ENCODE assay signal across 28 cellular contexts in the genomic region with DNA sequence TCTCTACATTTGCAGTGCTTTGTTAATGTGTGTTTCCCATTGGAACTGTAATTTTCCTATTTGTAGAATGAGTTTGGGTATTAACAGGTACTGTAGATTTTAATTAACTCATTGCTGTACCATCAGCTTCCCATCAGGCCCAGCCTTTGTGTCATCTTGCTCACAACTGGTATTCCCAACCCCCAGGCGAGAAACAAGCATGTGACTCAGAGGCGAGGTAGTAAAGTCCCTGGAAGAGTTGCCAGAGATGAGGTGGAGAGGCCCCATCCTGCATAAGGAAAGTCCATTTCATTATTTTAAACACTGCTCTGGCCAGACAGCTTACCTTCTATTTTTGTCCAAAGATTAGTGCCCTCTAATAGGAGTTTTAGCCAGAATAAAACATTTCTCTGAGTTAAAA. TPM values are rescaled to one million over a fixed set of nuclear protein-coding genes. Genes with fewer than 3 reads are reported as not detected.
DNase-seq lines count a peak whose midpoint lies in the region; ATAC-seq, FAIRE-seq and TF ChIP-seq lines count a peak whose summit lies in the region.
"Had no signal": no experiment of that assay in that cellular context is flagged by ENCODE, and none has a peak within 500 bp of the region (broad histone marks: within the 10 kb centered on the region; RNA-seq: fewer than 3 reads in every experiment).

No MANE protein-coding gene starts in this region.

- H3K36me3 ChIP-seq in esophagus muscularis mucosa (no peaks in the 10 kb centered on the region), keratinocyte (ENCODE audit: control insufficient read depth in 2 of 2, extremely low read depth in 1 of 2, insufficient read depth in 2 of 2, low read length in 2 of 2) (no peaks in the 10 kb centered on the region), gastrocnemius medialis (no peaks in the 10 kb centered on the region)
- H3K36me3 ChIP-seq: BLaER1 treated with 17β-estradiol and CSF1 and Interleukin-3, amounts not matched to agents 10 nM and 100 nM; HAP-1; SJCRH30 had no signal

- WGBS in esophagus muscularis mucosa, result 54% methylated on average over 2 of the region's 2 CpGs

- peak; percentile 70 to 76 for ATAC-seq in gastrocnemius medialis
- ATAC-seq in GM21515 (IDR thresholded peaks at IDR 0.05; ENCODE audit: unreplicated experiment), result no peak
- ATAC-seq in Right ventricle myocardium inferior, result no peak
- no peak for ATAC-seq in HG02610 (IDR thresholded peaks at IDR 0.05; ENCODE audit: unreplicated experiment)
- ATAC-seq: A549, PC-3 had no signal

- H3K79me2 ChIP-seq in keratinocyte (ENCODE audit: control insufficient read depth, insufficient read depth, low read length), result no peaks in the 10 kb centered on the region

- no peak overlapping the region for H3K27ac ChIP-seq in esophagus muscularis mucosa (replicated peaks in 1 of 4)
- H3K27ac ChIP-seq in keratinocyte (ENCODE audit: control insufficient read depth, insufficient read depth, low read length), result no peak overlapping the region
- H3K27ac ChIP-seq in gastrocnemius medialis, result peak overlapping the region; percentile 79 to 94 (median 89)
- H3K27ac ChIP-seq: A549; BLaER1 treated with 17β-estradiol and CSF1 and Interleukin-3, amounts not matched to agents 10 nM and 100 nM; SJCRH30 had no signal

- intact Hi-C loops in esophagus muscularis mucosa (cut with DNase I) (no loop called here), gastrocnemius medialis (cut with DNase I; ENCODE audit: low total_unique reads) (no loop called here), Right ventricle myocardium inferior (cut with DNase I) (no loop called here)

- H3K9me3 ChIP-seq in esophagus muscularis mucosa (no peaks in the 10 kb centered on the region), keratinocyte (ENCODE audit: control insufficient read depth, low read depth, low read length) (no peaks in the 10 kb centered on the region), gastrocnemius medialis (no peaks in the 10 kb centered on the region)
- H3K9me3 ChIP-seq: A549, Caco-2, SJCRH30 had no signal

- H3K4me1 ChIP-seq in esophagus muscularis mucosa (peaks cover 0 to 27% (median 15%) of the 10 kb centered on the region in 4 donors), keratinocyte (ENCODE audit: control insufficient read depth, extremely low read depth, insufficient read depth, low read length) (no peaks in the 10 kb centered on the region), gastrocnemius medialis (peaks cover 71 to 79% of the 10 kb centered on the region in 2 donors)
- H3K4me1 ChIP-seq: A549; BLaER1 treated with 17β-estradiol and CSF1 and Interleukin-3, amounts not matched to agents 10 nM and 100 nM; Caco-2; HAP-1 had no signal

- no peak for TF ChIP-seq POLR2A in esophagus muscularis mucosa (IDR thresholded peaks at IDR 0.05; ENCODE audit: low read depth)
- TF ChIP-seq POLR2A in gastrocnemius medialis (IDR thresholded peaks at IDR 0.05), result no peak

- H2AFZ ChIP-seq in keratinocyte (ENCODE audit: control insufficient read depth, low read length), result no peak overlapping the region

- H3K4me2 ChIP-seq in keratinocyte (ENCODE audit: control insufficient read depth, extremely low read depth, insufficient read depth, low read depth, low read length), result no peak overlapping the region
- H3K4me2 ChIP-seq: A549; BLaER1 treated with 17β-estradiol and CSF1 and Interleukin-3, amounts not matched to agents 10 nM and 100 nM had no signal

- H3K27me3 ChIP-seq in esophagus muscularis mucosa (no peaks in the 10 kb centered on the region), keratinocyte (ENCODE audit: control insufficient read depth, extremely low read depth, insufficient read depth, low read length) (no peaks in the 10 kb centered on the region), gastrocnemius medialis (no peaks in the 10 kb centered on the region)
- H3K27me3 ChIP-seq: BLaER1 treated with 17β-estradiol and CSF1 and Interleukin-3, amounts not matched to agents 10 nM and 100 nM; SJCRH30 had no signal

- DNase-seq in M059J (ENCODE audit: low read depth) (peak; percentile 2), esophagus muscularis mucosa (ENCODE audit: extremely low spot score) (peak; percentile 62), keratinocyte (ENCODE audit: low read depth, low spot score) (no peak), gastrocnemius medialis (peak; percentile 41 to 54), Right ventricle myocardium inferior (ENCODE audit: missing footprints) (no peak), H4 (ENCODE audit: low spot score) (no peak)
- DNase-seq: AML-193; Caco-2; CD4-positive, alpha-beta memory T cell; EL; GF-D8; HFFc6; MV-4-11; NCI-H1105; NCI-H146; NCI-H1930; NCI-H2107; NCI-H748 treated with DMSO at 0.1 percent for 48 hours; NK-92 treated with Interleukin-12 subunit alpha and Interleukin-12 subunit beta, amount 100 ng/mL, for 24 hours; PC-3; SJCRH30 had no signal

- no peaks in the 10 kb centered on the region for H3K9me1 ChIP-seq in keratinocyte (ENCODE audit: control insufficient read depth, extremely low read depth, insufficient read depth, low read length)

- H3K4me3 ChIP-seq in esophagus muscularis mucosa (no peak overlapping the region), keratinocyte (ENCODE audit: control insufficient read depth in 2 of 3, extremely low read depth in 1 of 3, insufficient read depth in 2 of 3, low read depth in 1 of 3, low read length in 3 of 3) (no peak overlapping the region), gastrocnemius medialis (no peak overlapping the region)
- H3K4me3 ChIP-seq: A549; BLaER1 treated with 17β-estradiol and CSF1 and Interleukin-3, amounts not matched to agents 10 nM and 100 nM; HAP-1; SJCRH30 had no signal

- in situ Hi-C loops in gastrocnemius medialis (cut with MboI; ENCODE audit: low sequenced_read_pairs in 4 of 4), result no loop called here

- no peak for TF ChIP-seq EP300 in esophagus muscularis mucosa (IDR thresholded peaks at IDR 0.05)

- dilution Hi-C loops in keratinocyte (cut with MboI; ENCODE audit: extremely low pct_ligation_motif_present, low sequenced_read_pairs), result no loop called here

- H4K20me1 ChIP-seq in keratinocyte (ENCODE audit: control insufficient read depth, extremely low read depth, insufficient read depth, low read length), result no peaks in the 10 kb centered on the region
- H4K20me1 ChIP-seq: BLaER1 treated with 17β-estradiol and CSF1 and Interleukin-3, amounts not matched to agents 10 nM and 100 nM had no signal

- peak; percentile 44 for FAIRE-seq in keratinocyte (lab: Jason Lieb, UNC)
- FAIRE-seq: A549, GM12892 had no signal

- no peak overlapping the region for H3K9ac ChIP-seq in keratinocyte (ENCODE audit: control insufficient read depth, extremely low read depth, insufficient read depth, low read length)
- H3K9ac ChIP-seq: BLaER1 treated with 17β-estradiol and CSF1 and Interleukin-3, amounts not matched to agents 10 nM and 100 nM had no signal

- TF ChIP-seq CTCF in esophagus muscularis mucosa (IDR thresholded peaks at IDR 0.05) (no peak), keratinocyte (optimal IDR thresholded peaks at IDR 0.05 in 1 of 3, IDR thresholded peaks at IDR 0.05 in 1 of 3, conservative IDR thresholded peaks at IDR 0.05 in 1 of 3; ENCODE audit: extremely low read depth in 1 of 3, insufficient read depth in 2 of 3, low read length in 3 of 3) (no peak), gastrocnemius medialis (IDR thresholded peaks at IDR 0.05 in 4 of 5, conservative IDR thresholded peaks at IDR 0.05 in 1 of 5) (no peak)

RNA-seq across cellular contexts. Expression of a gene that starts 29.9 kb away (rescaled TPM):
- not detected in 2 replicates for total RNA-seq in M059J (2014; rRNA removed; shearing (Covaris generic))
- total RNA-seq in esophagus muscularis mucosa, result 1 to 10 TPM; 4.8 to 9.1 (median 5.7) TPM
- polyA plus RNA-seq in keratinocyte, result 0.01 to 0.13 TPM in 2 of 3 replicates, not detected in the other
- not detected for polyA plus RNA-seq in keratinocyte (2011; ENCODE audit: low read depth)
- 0.07 and 0.32 TPM in 2 replicates for polyA plus RNA-seq in keratinocyte (2011; cell fraction: cytosol; rRNA removed)
- 0.11 TPM in 1 of 2 replicates, not detected in the other for polyA plus RNA-seq in keratinocyte (2011; cell fraction: nucleus; rRNA removed)
- not detected in 2 replicates for polyA plus RNA-seq in keratinocyte (2012; ENCODE audit: low replicate concordance)
- polyA minus RNA-seq in keratinocyte, result 0.03 TPM in 1 of 3 replicates, not detected in the others
- polyA minus RNA-seq in keratinocyte (2011; cell fraction: cytosol; rRNA and poly(A)+ RNA removed), result not detected
- not detected in 2 replicates for polyA minus RNA-seq in keratinocyte (2011; cell fraction: nucleus; rRNA and poly(A)+ RNA removed)
- total RNA-seq in gastrocnemius medialis, result 10 to 100 TPM; 24.3 to 50.1 (median 36.5) TPM
- 0.19 TPM for total RNA-seq in Right ventricle myocardium inferior
- total RNA-seq in H4 (2014; rRNA removed; shearing (Covaris generic)), result 0.04 TPM in 1 of 2 replicates, not detected in the other
- total RNA-seq: Caco-2; CD4-positive, alpha-beta memory T cell; HFFc6; HT-29; PC-3 had no signal
- polyA plus RNA-seq: A549; CD4-positive, alpha-beta memory T cell had no signal

Comparison
In these comparisons a context has a peak if more than half of its experiments do, and no peak if none do; other contexts are left out.
1. DNase-seq: peak in M059J (single experiment), esophagus muscularis mucosa (single experiment) and gastrocnemius medialis (2 of 2); none in keratinocyte (single experiment), Right ventricle myocardium inferior (single experiment) and H4 (single experiment).
2. H3K27ac ChIP-seq: peak in gastrocnemius medialis (4 of 4); none in esophagus muscularis mucosa (0 of 4) and keratinocyte (single experiment).
3. ATAC-seq: peak in gastrocnemius medialis (2 of 2); none in GM21515 (single experiment), Right ventricle myocardium inferior (single experiment) and HG02610 (single experiment).